In the genomic region with DNA sequence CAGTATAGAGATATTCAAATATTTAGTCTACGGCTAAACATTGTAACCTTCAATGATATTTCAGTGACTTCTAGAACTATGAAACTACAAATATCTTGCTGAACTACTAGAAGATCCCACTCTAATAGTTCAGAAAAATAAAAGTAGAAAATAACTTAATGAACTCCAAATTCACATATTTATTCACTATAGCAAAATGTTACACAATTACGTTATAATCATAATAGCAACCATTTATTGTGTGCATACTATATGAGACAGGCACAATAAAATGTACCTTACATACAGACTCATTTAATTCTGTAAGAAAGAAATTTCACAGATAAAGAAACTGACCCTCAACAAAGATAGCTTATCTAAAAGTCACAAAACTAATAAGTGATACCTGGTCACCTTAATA, we compare ENCODE assay signal across 8 cellular contexts. TPM values are rescaled to one million over a fixed set of nuclear protein-coding genes. Genes with fewer than 3 reads are reported as not detected.
"Had no signal": no experiment of that assay in that cellular context is flagged by ENCODE, and none has a peak within 500 bp of the region (broad histone marks: within the 10 kb centered on the region; RNA-seq: fewer than 3 reads in every experiment).

No MANE protein-coding gene starts in this region.

- H2AFZ ChIP-seq: GM23338 had no signal

- H3K4me2 ChIP-seq: GM23338 had no signal

- H3K4me1 ChIP-seq: HAP-1 had no signal

- FAIRE-seq: HTR-8/SVneo had no signal

- H3K4me3 ChIP-seq: GM23338, HAP-1, K562 had no signal

- H3K9me3 ChIP-seq: HAP-1 had no signal

- ATAC-seq: GM23338, HCT116, K562 had no signal

- DNase-seq: H7, Kasumi-1, KG1 had no signal

RNA-seq across cellular contexts. Expression of a gene that starts 57.9 kb away (rescaled TPM):
- total RNA-seq: H7 had no signal
- polyA plus RNA-seq: GM23338, K562 had no signal
